In genomic region chr4:164482092-164482404, GRCh38 we compare ENCODE assay signal across 32 cellular contexts.
"Had no signal": no experiment of that assay in that cellular context is flagged by ENCODE, and none has a peak within 500 bp of the region (broad histone marks: within the 10 kb centered on the region; RNA-seq: fewer than 3 reads in every experiment).

No MANE protein-coding gene starts in this region.

- H3K27me3 ChIP-seq: MG63 had no signal

- DNase-seq: Karpas-422, Kasumi-1, MG63, MM.1S, MV-4-11, NCI-H1048, NCI-H1092, NCI-H1092 treated with DMSO at 0.1 percent for 48 hours, NCI-H1105, NCI-H1105 treated with DMSO at 0.1 percent for 48 hours, NCI-H1417, NCI-H1417 treated with DMSO at 0.1 percent for 48 hours, NCI-H1436, NCI-H1436 treated with DMSO at 0.1 percent for 48 hours, NCI-H146, NCI-H1694, NCI-H1694 treated with DMSO at 0.1 percent for 48 hours, NCI-H187, NCI-H187 treated with DMSO at 0.1 percent for 48 hours, NCI-H1930, NCI-H2029, NCI-H2029 treated with DMSO at 0.1 percent for 48 hours, NCI-H2081 treated with DMSO at 0.1 percent for 48 hours, NCI-H2171, NCI-H2171 treated with DMSO at 0.1 percent for 48 hours, NCI-H2227 treated with DMSO at 0.1 percent for 48 hours, NCI-H226, NCI-H345, NCI-H446, NCI-H446 treated with DMSO at 0.1 percent for 48 hours, NCI-H510A, NCI-H510A treated with DMSO at 0.1 percent for 48 hours had no signal

- H3K36me3 ChIP-seq: MG63 had no signal

- H3K4me3 ChIP-seq: MG63 had no signal

- H3K9me3 ChIP-seq: MG63 had no signal
